ENCODE assay signal across 9 cellular contexts in the genomic region with DNA sequence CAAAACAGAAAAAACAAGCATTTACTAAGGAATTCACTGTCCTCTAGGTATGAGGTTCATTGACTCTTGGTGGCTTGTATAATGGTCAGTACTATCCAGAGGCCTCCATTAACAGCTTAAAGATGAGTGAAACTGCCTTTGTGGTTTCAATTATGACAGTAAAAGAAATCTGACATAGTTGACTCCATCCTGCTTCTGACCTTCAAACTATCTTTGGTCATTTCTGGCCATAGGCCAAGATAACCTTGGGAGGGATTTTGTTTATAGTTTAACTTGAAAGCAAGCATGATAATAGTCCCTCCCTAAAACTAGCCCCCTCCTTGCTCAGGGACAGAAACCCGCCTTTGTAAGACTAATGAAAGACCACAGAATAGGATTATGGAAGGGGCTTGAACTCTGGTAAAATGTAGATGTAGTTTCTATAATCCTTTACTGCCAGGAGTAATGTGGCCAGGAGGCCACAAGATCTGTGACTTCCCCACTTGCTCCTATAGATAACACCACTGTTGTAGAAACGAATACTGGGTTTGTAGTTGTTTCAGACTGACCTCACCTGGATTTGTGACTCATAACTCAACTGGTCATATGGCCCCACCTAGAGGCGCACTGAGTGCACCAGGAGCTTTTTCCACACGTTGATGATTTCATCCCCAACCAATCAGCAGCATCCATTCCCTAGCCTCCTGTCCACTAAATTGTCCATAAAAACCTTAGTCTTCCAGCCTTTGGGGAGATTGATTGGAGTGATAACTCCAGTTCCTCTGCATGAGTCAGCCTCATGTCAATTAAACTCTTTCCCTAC. TPM values are rescaled to one million over a fixed set of nuclear protein-coding genes. Genes with fewer than 3 reads are reported as not detected.
DNase-seq lines count a peak whose midpoint lies in the region; ATAC-seq, FAIRE-seq and TF ChIP-seq lines count a peak whose summit lies in the region.
"Had no signal": no experiment of that assay in that cellular context is flagged by ENCODE, and none has a peak within 500 bp of the region (broad histone marks: within the 10 kb centered on the region; RNA-seq: fewer than 3 reads in every experiment).

No MANE protein-coding gene starts in this region.

- H3K56ac ChIP-seq in mesendoderm (ENCODE audit: low read length), result no peak overlapping the region

- H3K79me2 ChIP-seq in mesendoderm (ENCODE audit: control insufficient read depth, insufficient read depth, low read length), result no peaks in the 10 kb centered on the region

- POLR2A ChIA-PET in Panc1 (lab: Charles Lee), result no interaction called here

- no peaks in the 10 kb centered on the region for H3K27me3 ChIP-seq in Panc1 (ENCODE audit: control insufficient read depth, insufficient read depth, low read length)
- H3K27me3 ChIP-seq in brain microvascular endothelial cell (replicated peaks), result no peaks in the 10 kb centered on the region
- H3K27me3 ChIP-seq in mesendoderm (ENCODE audit: insufficient read depth, low read length, poor library complexity), result no peaks in the 10 kb centered on the region

- H3K9me3 ChIP-seq in Panc1 (ENCODE audit: control insufficient read depth, insufficient read depth, low read depth, low read length), result no peaks in the 10 kb centered on the region

- no peak overlapping the region for H3K4me2 ChIP-seq in mesendoderm (ENCODE audit: low read length)

- no peak overlapping the region for H2BK120ac ChIP-seq in mesendoderm (ENCODE audit: low read depth, low read length)

- no peaks in the 10 kb centered on the region for H3K79me1 ChIP-seq in mesendoderm (ENCODE audit: low read length)

- H4K8ac ChIP-seq in mesendoderm (ENCODE audit: low read depth, low read length), result no peak overlapping the region

- H3K27ac ChIP-seq in Panc1 (ENCODE audit: low read length) (no peak overlapping the region), brain microvascular endothelial cell (no peak overlapping the region), mesendoderm (ENCODE audit: low read depth, low read length) (no peak overlapping the region)

- peak; percentile 90 for FAIRE-seq in GM19239 (lab: Jason Lieb, UNC)
- FAIRE-seq: TTC549 had no signal

- no peak overlapping the region for H3K9ac ChIP-seq in mesendoderm (ENCODE audit: low read length)

- peak; percentile 52 for DNase-seq in ELR (ENCODE audit: low read depth)
- no peak for DNase-seq in GM19239 (ENCODE audit: insufficient read length, low spot score)
- no peak for DNase-seq in Panc1 (ENCODE audit: low read depth, low spot score)
- DNase-seq in brain microvascular endothelial cell, result no peak
- DNase-seq in mesendoderm, result peak; percentile 80
- no peak for DNase-seq in AG08396 (ENCODE audit: low spot score)
- DNase-seq in ecto neural progenitor cell (ENCODE audit: low spot score), result no peak

- intact Hi-C loops in Panc1 (cut with micrococcal nuclease; ENCODE audit: unreplicated experiment), result loop anchor here (5.0 kb wide), 1 partner anchor 267 kb away; a partner anchor contains a TSS

- H4K5ac ChIP-seq in mesendoderm (ENCODE audit: low read length), result no peak overlapping the region

- no peak overlapping the region for H2BK15ac ChIP-seq in mesendoderm (replicated peaks; ENCODE audit: low read depth)

- CTCF ChIA-PET in Panc1 (lab: Charles Lee), result interaction anchor here (0.5 kb wide), 1 partner anchor 16 kb away, joined by 3 read pairs; no protein-coding TSS in a partner anchor

- H3K36me3 ChIP-seq in Panc1 (ENCODE audit: control insufficient read depth, insufficient read depth, low read length) (no peaks in the 10 kb centered on the region), brain microvascular endothelial cell (replicated peaks) (no peaks in the 10 kb centered on the region), mesendoderm (ENCODE audit: control insufficient read depth, insufficient read depth, low read length) (no peaks in the 10 kb centered on the region)

- no TSS peak for BruUV-seq in Panc1 (replicated peaks; lab: Mats Ljungman, UMichigan)

- no peak overlapping the region for H3K4ac ChIP-seq in mesendoderm (ENCODE audit: low read depth, low read length)

- no peak overlapping the region for H2BK5ac ChIP-seq in mesendoderm (ENCODE audit: low read length)

- in situ Hi-C loops in Panc1 (cut with HindIII; ENCODE audit: low pct_unique_long_range_greater_than_20kb, low sequenced_read_pairs), result no loop called here
- in situ Hi-C loops in brain microvascular endothelial cell (cut with HindIII; ENCODE audit: low pct_ligation_motif_present, low sequenced_read_pairs), result no loop called here

- H3K23ac ChIP-seq in mesendoderm (ENCODE audit: low read length), result no peak overlapping the region

- no peaks in the 10 kb centered on the region for H3K4me1 ChIP-seq in Panc1 (ENCODE audit: control insufficient read depth, insufficient read depth, low read length)
- no peaks in the 10 kb centered on the region for H3K4me1 ChIP-seq in mesendoderm (ENCODE audit: control insufficient read depth, low read depth, low read length)

- ATAC-seq in HG03066 (IDR thresholded peaks at IDR 0.05; ENCODE audit: low read depth, unreplicated experiment) (peak; percentile 88), Panc1 (peak; percentile 84)

- H3K4me3 ChIP-seq in Panc1 (ENCODE audit: low read depth in 2 of 2, low read length in 2 of 2) (no peak overlapping the region), brain microvascular endothelial cell (ENCODE audit: low read depth, low read length) (no peak overlapping the region), mesendoderm (ENCODE audit: low read length) (no peak overlapping the region)

- no peak overlapping the region for H3K18ac ChIP-seq in mesendoderm (ENCODE audit: low read length)

- WGBS in mesendoderm (ENCODE audit: extremely low coverage, insufficient coverage, low lambda C conversion rate), result no CpG with 5 or more reads among the region's 4 CpGs

- H2AK5ac ChIP-seq in mesendoderm (ENCODE audit: low read length), result no peak overlapping the region

- peak; percentile 70 for TF ChIP-seq CTCF in Panc1 (IDR thresholded peaks at IDR 0.05)
- TF ChIP-seq CTCF in brain microvascular endothelial cell (IDR thresholded peaks at IDR 0.05; ENCODE audit: low read depth, low read length, missing control alignments), result peak; percentile 44

RNA-seq across cellular contexts. Expression of a gene that starts 8.6 kb away (rescaled TPM):
- 2.5 TPM for total RNA-seq in Panc1 (2021; ENCODE audit: unreplicated experiment)
- polyA plus RNA-seq in Panc1 (2012; ENCODE audit: insufficient read length), result 1.7 TPM
- 2.7 TPM for polyA plus RNA-seq in mesendoderm (2013, experiment 1 of 2)
- polyA plus RNA-seq in mesendoderm (2013, experiment 2 of 2), result 2.5 TPM

Comparison
In these comparisons a context has a peak if more than half of its experiments do, and no peak if none do; other contexts are left out.
1. DNase-seq: peak in ELR (single experiment) and mesendoderm (single experiment); none in GM19239 (single experiment), Panc1 (single experiment), brain microvascular endothelial cell (single experiment), AG08396 (single experiment) and ecto neural progenitor cell (single experiment).